ENCODE assay signal across 16 cellular contexts in genomic region chr17:2331303-2331702, GRCh38. TPM values are rescaled to one million over a fixed set of nuclear protein-coding genes. Genes with fewer than 3 reads are reported as not detected.
A peak's percentile ranks its signal among the peaks of the same experiment; 100 is the strongest.
DNase-seq lines count a peak whose midpoint lies in the region; ATAC-seq, FAIRE-seq and TF ChIP-seq lines count a peak whose summit lies in the region.
"Had no signal": no experiment of that assay in that cellular context is flagged by ENCODE, and none has a peak within 500 bp of the region (broad histone marks: within the 10 kb centered on the region; RNA-seq: fewer than 3 reads in every experiment).

No MANE protein-coding gene starts in this region.

- H3K27ac ChIP-seq in H1 (ENCODE audit: low read depth, low read length): no peak overlapping the region
- H3K27ac ChIP-seq: BLaER1 treated with 17β-estradiol and CSF1 and Interleukin-3, amounts not matched to agents 10 nM and 100 nM had no signal

- no peak overlapping the region for H3K14ac ChIP-seq in H1 (ENCODE audit: insufficient read length)

- H3K4me3 ChIP-seq in H1 (ENCODE audit: extremely low read depth in 1 of 4, insufficient read depth in 2 of 4, low read depth in 3 of 4, low read length in 4 of 4): no peak overlapping the region
- H3K4me3 ChIP-seq: BLaER1 treated with 17β-estradiol and CSF1 and Interleukin-3, amounts not matched to agents 10 nM and 100 nM had no signal

- peaks cover 3 to 4% of the 10 kb centered on the region in 2 experiments for H4K20me1 ChIP-seq in H1 (replicated peaks in 1 of 2; ENCODE audit: control insufficient read depth in 1 of 2, insufficient read depth in 2 of 2, low read length in 2 of 2)

- DNase-seq in NCI-H82 (lab: John Stamatoyannopoulos, UW) (peak; percentile 25), NCI-H82 treated with DMSO at 0.1 percent for 48 hours (lab: John Stamatoyannopoulos, UW; ENCODE audit: unreplicated experiment) (no peak), GM12892 (ENCODE audit: insufficient read length) (no peak), WTC11 (ENCODE audit: low spot score) (no peak), H1 (ENCODE audit: low read depth in 1 of 2, low spot score in 2 of 2) (no peak)
- no peak for DNase-seq in stimulated activated CD4-positive, alpha-beta T cell treated with anti-CD3 and anti-CD28 coated beads, Interleukin-1b, Interleukin-23, amount 100 ng/mL, for 48 hours
- DNase-seq: 8988T; ACHN; CD4-positive, CD25-positive, alpha-beta regulatory T cell; DMS79; KBM-7 had no signal

- no peak overlapping the region for H3K4me2 ChIP-seq in H1 (ENCODE audit: insufficient read depth in 1 of 2, low read depth in 2 of 2, low read length in 2 of 2)
- H3K4me2 ChIP-seq: BLaER1 treated with 17β-estradiol and CSF1 and Interleukin-3, amounts not matched to agents 10 nM and 100 nM had no signal

- peak; percentile 20; the same call in 1 of the 2 replicates for TF ChIP-seq POLR2A in GM12892 (IDR thresholded peaks at IDR 0.05; ENCODE audit: low read depth, low read length)
- TF ChIP-seq POLR2A in H1 (IDR thresholded peaks at IDR 0.05; ENCODE audit: control extremely low read depth in 1 of 2, low read depth in 2 of 2, low read length in 2 of 2): peak; percentile 35 to 49

- H3K18ac ChIP-seq in H1 (ENCODE audit: extremely low read depth, low read length): no peak overlapping the region

- peaks cover 5% of the 10 kb centered on the region for H3K79me1 ChIP-seq in H1 (ENCODE audit: low read depth, low read length)

- ATAC-seq in WTC11 (no peak), GM19467 (IDR thresholded peaks at IDR 0.05; ENCODE audit: unreplicated experiment) (no peak), HG02870 (IDR thresholded peaks at IDR 0.05; ENCODE audit: unreplicated experiment) (no peak)

- H3K27me3 ChIP-seq in H1 (replicated peaks in 1 of 4; ENCODE audit: control insufficient read depth in 3 of 4, extremely low read depth in 1 of 4, insufficient read depth in 3 of 4, low read length in 3 of 4): no peaks in the 10 kb centered on the region
- H3K27me3 ChIP-seq: BLaER1 treated with 17β-estradiol and CSF1 and Interleukin-3, amounts not matched to agents 10 nM and 100 nM had no signal

- H3K4me1 ChIP-seq in H1 (replicated peaks in 1 of 4; ENCODE audit: control insufficient read depth in 3 of 4, insufficient read depth in 4 of 4, low read length in 3 of 4): peaks cover 3 to 18% (median 9%) of the 10 kb centered on the region in 4 experiments; a peak in 6 of 7 replicates

- H2BK20ac ChIP-seq in H1 (ENCODE audit: low read length): no peak overlapping the region

- no peak overlapping the region for H2BK15ac ChIP-seq in H1 (ENCODE audit: low read length)

- FAIRE-seq in GM12892 (lab: Jason Lieb, UNC) (no peak), H1 (lab: Jason Lieb, UNC) (no peak)
- FAIRE-seq: GM12891, H54 had no signal

- no peak for TF ChIP-seq CTCF in WTC11 (IDR thresholded peaks at IDR 0.05)
- no peak for TF ChIP-seq CTCF in H1 (IDR thresholded peaks at IDR 0.05; ENCODE audit: control extremely low read depth in 1 of 3, insufficient read depth in 1 of 3, low read depth in 1 of 3, low read length in 3 of 3)

- no peak overlapping the region for H4K5ac ChIP-seq in H1 (ENCODE audit: insufficient read length, low read depth, low read length)

- H2BK120ac ChIP-seq in H1 (replicated peaks; ENCODE audit: low read depth, low read length): no peak overlapping the region

- peaks cover 55 to 86% (median 74%) of the 10 kb centered on the region in 4 experiments for H3K36me3 ChIP-seq in H1 (ENCODE audit: control insufficient read depth in 2 of 4, insufficient read depth in 4 of 4, low read length in 3 of 4)

- TF ChIP-seq RAD21 in H1 (IDR thresholded peaks at IDR 0.05 in 1 of 2, conservative IDR thresholded peaks at IDR 0.05 in 1 of 2; ENCODE audit: low read depth in 2 of 2, low read length in 2 of 2): no peak

- no peak overlapping the region for H3K9ac ChIP-seq in H1 (replicated peaks in 1 of 4; ENCODE audit: extremely low read depth in 1 of 4, low read depth in 3 of 4, low read length in 3 of 4)
- H3K9ac ChIP-seq: BLaER1 treated with 17β-estradiol and CSF1 and Interleukin-3, amounts not matched to agents 10 nM and 100 nM had no signal

- H3K23ac ChIP-seq in H1 (ENCODE audit: insufficient read length): no peak overlapping the region

- CTCF ChIA-PET in WTC11 (lab: Charles Lee): interaction anchor here (0.7 to 1.2 kb wide), 3 partner anchors 22 to 85 kb away, joined by 3 to 6 read pairs (median 3); no protein-coding TSS in a partner anchor
- CTCF ChIA-PET in H1 (lab: Charles Lee; ENCODE audit: partially characterized antibody): interaction anchor here (0.7 to 1.4 kb wide), 4 partner anchors 17 to 51 kb away, joined by 3 to 5 read pairs (median 4); no protein-coding TSS in a partner anchor

- no peak overlapping the region for H2BK12ac ChIP-seq in H1 (ENCODE audit: low read depth, low read length)

- POLR2A ChIA-PET in WTC11 (lab: Charles Lee) (interaction anchor here (0.7 kb wide), 1 partner anchor 253 kb away, joined by 4 read pairs; no protein-coding TSS in a partner anchor), H1 (lab: Charles Lee; ENCODE audit: partially characterized antibody) (interaction anchor here (1.2 to 11.4 kb wide), 6 partner anchors 11 to 35 kb away, joined by 3 to 230 read pairs (median 10); partner anchors contain the start of genes SMG6 and SRR)

- H3K9me3 Mint-ChIP-seq in WTC11: no peaks in the 10 kb centered on the region
- H3K9me3 Mint-ChIP-seq: CD4-positive, CD25-positive, alpha-beta regulatory T cell had no signal

- H2AK5ac ChIP-seq in H1 (ENCODE audit: low read depth, low read length): no peak overlapping the region

- no peak overlapping the region for H2BK5ac ChIP-seq in H1 (ENCODE audit: low read depth, low read length)

- no peaks in the 10 kb centered on the region for H3K27me3 Mint-ChIP-seq in WTC11 (ENCODE audit: low read depth)
- H3K27me3 Mint-ChIP-seq: CD4-positive, CD25-positive, alpha-beta regulatory T cell had no signal

- 97% methylated on average over 3 of the region's 3 CpGs; no CpG with 5 or more reads in 1 of the 2 experiments for WGBS in H1 (ENCODE audit: extremely low coverage in 1 of 2, insufficient coverage in 1 of 2, insufficient read length in 1 of 2, insufficient replicate concordance in 2 of 2, low coverage in 1 of 2, low lambda C conversion rate in 2 of 2, missing lambda C conversion rate in 1 of 2), 2 experiments

- no peaks in the 10 kb centered on the region; the same call in 1 of the 2 replicates for H3K4me1 Mint-ChIP-seq in WTC11

- H3K9me3 ChIP-seq in H1 (ENCODE audit: insufficient read depth in 2 of 2, low read depth in 1 of 2, low read length in 1 of 2): no peaks in the 10 kb centered on the region
- H3K9me3 ChIP-seq: BLaER1 treated with 17β-estradiol and CSF1 and Interleukin-3, amounts not matched to agents 10 nM and 100 nM had no signal

- peaks cover 0 to 65% of the 10 kb centered on the region in 2 experiments; a peak in 2 of 4 replicates for H3K79me2 ChIP-seq in H1 (ENCODE audit: control insufficient read depth in 1 of 2, insufficient read depth in 2 of 2, low read length in 2 of 2)

- no peak overlapping the region for H4K8ac ChIP-seq in H1 (ENCODE audit: extremely low read depth, insufficient read depth, low read length)

- H3K36me3 Mint-ChIP-seq in WTC11: peaks cover 16% of the 10 kb centered on the region

- peaks cover 6% of the 10 kb centered on the region for H3K23me2 ChIP-seq in H1 (ENCODE audit: low read depth, low read length)

- no peak for TF ChIP-seq EP300 in H1 (IDR thresholded peaks at IDR 0.05; ENCODE audit: borderline replicate concordance in 1 of 2, low read depth in 2 of 2, low read length in 2 of 2)

- no peak overlapping the region for H3K27ac Mint-ChIP-seq in WTC11
- H3K27ac Mint-ChIP-seq: CD4-positive, CD25-positive, alpha-beta regulatory T cell had no signal

- no peak overlapping the region for H4K91ac ChIP-seq in H1 (replicated peaks; ENCODE audit: insufficient read length, low read length)

- no peak overlapping the region for H3K56ac ChIP-seq in H1 (replicated peaks; ENCODE audit: insufficient read length, low read depth, low read length)

- H3K4me3 Mint-ChIP-seq in WTC11: no peak overlapping the region
- H3K4me3 Mint-ChIP-seq: CD4-positive, CD25-positive, alpha-beta regulatory T cell had no signal

- H2AFZ ChIP-seq in H1 (ENCODE audit: low read length): no peak overlapping the region

- H3K4ac ChIP-seq in H1 (replicated peaks; ENCODE audit: insufficient read length, low read depth, low read length): no peak overlapping the region

RNA-seq across cellular contexts. Expression of gene TSR1, which starts 5.0 kb away (rescaled TPM):
- 38.5 TPM for polyA plus RNA-seq in GM12892 (2012; ENCODE audit: missing spikeins)
- total RNA-seq in WTC11 (2021): 59.1 to 74.3 TPM (median 59.7 TPM) in 3 replicates
- 69.7 and 77.0 TPM in 2 replicates for total RNA-seq in H1 (2021; fragmentation: NEBNext Ultra II Directional; extraction: Animal tissue kit (Norgen Biotek cat#: 25700))
- polyA plus RNA-seq in H1 (2011; rRNA removed): 14.5 and 17.1 TPM in 2 replicates
- polyA plus RNA-seq in H1 (2011; cell fraction: cytosol; rRNA removed): 15.8 TPM
- polyA plus RNA-seq in H1 (2011; cell fraction: nucleus; rRNA removed): 40.3 TPM
- 60.2 to 78.2 TPM (median 70.7 TPM) in 4 replicates for polyA plus RNA-seq in H1 (2012, experiment 1 of 2)
- 7.7 TPM for polyA plus RNA-seq in H1 (2012, experiment 2 of 2)
- 30.5 TPM for polyA plus RNA-seq in H1 (2013, experiment 1 of 2)
- 29.4 TPM for polyA plus RNA-seq in H1 (2013, experiment 2 of 2)
- 32.6 and 37.5 TPM in 2 replicates for polyA minus RNA-seq in H1 (2011; rRNA and poly(A)+ RNA removed)
- 52.0 TPM for polyA minus RNA-seq in H1 (2011; cell fraction: cytosol; rRNA and poly(A)+ RNA removed)
- 82.5 TPM for polyA minus RNA-seq in H1 (2011; cell fraction: nucleus; rRNA and poly(A)+ RNA removed)

RNA-seq across cellular contexts. Expression of gene SGSM2, which starts 6.0 kb away (rescaled TPM):
- 31.4 TPM for polyA plus RNA-seq in GM12892 (2012; ENCODE audit: missing spikeins)
- total RNA-seq in WTC11 (2021): 47.2 to 50.3 TPM (median 49.8 TPM) in 3 replicates
- total RNA-seq in H1 (2021; fragmentation: NEBNext Ultra II Directional; extraction: Animal tissue kit (Norgen Biotek cat#: 25700)): 38.7 and 44.5 TPM in 2 replicates
- 77.7 and 93.1 TPM in 2 replicates for polyA plus RNA-seq in H1 (2011; rRNA removed)
- polyA plus RNA-seq in H1 (2011; cell fraction: cytosol; rRNA removed): 74.8 TPM
- polyA plus RNA-seq in H1 (2011; cell fraction: nucleus; rRNA removed): 421 TPM
- polyA plus RNA-seq in H1 (2012, experiment 1 of 2): 50.0 to 79.8 TPM (median 73.4 TPM) in 4 replicates
- 44.8 TPM for polyA plus RNA-seq in H1 (2012, experiment 2 of 2)
- polyA plus RNA-seq in H1 (2013, experiment 1 of 2): 23.4 TPM
- polyA plus RNA-seq in H1 (2013, experiment 2 of 2): 21.0 TPM
- 33.4 and 41.5 TPM in 2 replicates for polyA minus RNA-seq in H1 (2011; rRNA and poly(A)+ RNA removed)
- polyA minus RNA-seq in H1 (2011; cell fraction: cytosol; rRNA and poly(A)+ RNA removed): 26.7 TPM
- 56.2 TPM for polyA minus RNA-seq in H1 (2011; cell fraction: nucleus; rRNA and poly(A)+ RNA removed)

RNA-seq across cellular contexts. Expression of gene SRR, which starts 27.6 kb away (rescaled TPM):
- polyA plus RNA-seq in GM12892 (2012; ENCODE audit: missing spikeins): 11.1 TPM
- total RNA-seq in WTC11 (2021): 4.6 to 6.9 TPM (median 5.1 TPM) in 3 replicates
- total RNA-seq in H1 (2021; fragmentation: NEBNext Ultra II Directional; extraction: Animal tissue kit (Norgen Biotek cat#: 25700)): 4.5 and 5.1 TPM in 2 replicates
- 2.7 and 3.6 TPM in 2 replicates for polyA plus RNA-seq in H1 (2011; rRNA removed)
- polyA plus RNA-seq in H1 (2011; cell fraction: cytosol; rRNA removed): 4.1 TPM
- 1.7 TPM for polyA plus RNA-seq in H1 (2011; cell fraction: nucleus; rRNA removed)
- polyA plus RNA-seq in H1 (2012, experiment 1 of 2): 5.7 to 8.0 TPM (median 7.3 TPM) in 4 replicates
- polyA plus RNA-seq in H1 (2012, experiment 2 of 2): 4.2 TPM
- polyA plus RNA-seq in H1 (2013, experiment 1 of 2): 3.6 TPM
- polyA plus RNA-seq in H1 (2013, experiment 2 of 2): 3.4 TPM
- 2.3 and 7.0 TPM in 2 replicates for polyA minus RNA-seq in H1 (2011; rRNA and poly(A)+ RNA removed)
- 6.8 TPM for polyA minus RNA-seq in H1 (2011; cell fraction: cytosol; rRNA and poly(A)+ RNA removed)
- polyA minus RNA-seq in H1 (2011; cell fraction: nucleus; rRNA and poly(A)+ RNA removed): 1.5 TPM

RNA-seq across cellular contexts. Expression of gene SMG6, which starts 27.7 kb away (rescaled TPM):
- 20.9 TPM for polyA plus RNA-seq in GM12892 (2012; ENCODE audit: missing spikeins)
- total RNA-seq in WTC11 (2021): 25.6 to 27.2 TPM (median 25.9 TPM) in 3 replicates
- total RNA-seq in H1 (2021; fragmentation: NEBNext Ultra II Directional; extraction: Animal tissue kit (Norgen Biotek cat#: 25700)): 25.2 and 27.2 TPM in 2 replicates
- polyA plus RNA-seq in H1 (2011; rRNA removed): 18.5 and 31.8 TPM in 2 replicates
- polyA plus RNA-seq in H1 (2011; cell fraction: cytosol; rRNA removed): 10.3 TPM
- polyA plus RNA-seq in H1 (2011; cell fraction: nucleus; rRNA removed): 35.9 TPM
- 19.6 to 31.9 TPM (median 26.7 TPM) in 4 replicates for polyA plus RNA-seq in H1 (2012, experiment 1 of 2)
- polyA plus RNA-seq in H1 (2012, experiment 2 of 2): 12.5 TPM
- polyA plus RNA-seq in H1 (2013, experiment 1 of 2): 13.6 TPM
- polyA plus RNA-seq in H1 (2013, experiment 2 of 2): 12.5 TPM
- 32.5 and 33.5 TPM in 2 replicates for polyA minus RNA-seq in H1 (2011; rRNA and poly(A)+ RNA removed)
- 14.9 TPM for polyA minus RNA-seq in H1 (2011; cell fraction: cytosol; rRNA and poly(A)+ RNA removed)
- 18.1 TPM for polyA minus RNA-seq in H1 (2011; cell fraction: nucleus; rRNA and poly(A)+ RNA removed)
